31 cellular contexts compared by ENCODE assay signal in the genomic region with DNA sequence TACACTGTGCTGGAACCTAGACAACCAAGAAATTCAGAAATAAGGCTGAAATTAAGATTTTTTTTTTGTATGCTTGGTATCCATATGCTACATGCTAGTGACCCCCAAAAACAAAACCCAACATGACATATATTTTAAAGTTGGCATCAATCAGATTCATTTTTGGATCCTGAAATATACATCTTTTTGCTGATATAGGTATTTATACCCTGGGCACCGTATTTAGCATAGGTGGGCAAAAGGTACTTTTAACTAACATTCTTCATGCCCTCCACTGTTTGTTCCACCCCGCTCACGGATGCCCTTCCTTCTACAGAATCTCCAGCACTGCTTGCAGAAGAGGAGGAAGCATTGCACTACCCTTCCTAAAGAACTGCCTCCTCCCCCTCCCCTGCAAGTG.
"Had no signal": no experiment of that assay in that cellular context is flagged by ENCODE, and none has a peak within 500 bp of the region (broad histone marks: within the 10 kb centered on the region; RNA-seq: fewer than 3 reads in every experiment).

No MANE protein-coding gene starts in this region.

- H3K27ac ChIP-seq: adrenal gland, body of pancreas, cardiac muscle cell, colonic mucosa, epithelial cell of prostate, WERI-Rb-1 had no signal

- H3K9me3 Mint-ChIP-seq: activated CD4-positive, alpha-beta memory T cell treated with anti-CD3 and anti-CD28 coated beads, Interleukin-2, amount 10 ng/mL, durations not matched to agents 7 days and 5 days; activated CD4-positive, alpha-beta T cell treated with anti-CD3 and anti-CD28 coated beads, Interleukin-2, amount 10 ng/mL, durations not matched to agents 7 days and 5 days; activated naive CD4-positive, alpha-beta T cell treated with anti-CD3 and anti-CD28 coated beads for 36 hours; activated naive CD4-positive, alpha-beta T cell treated with anti-CD3 and anti-CD28 coated beads, Interleukin-2, amount 50 U/mL, for 24 hours; activated naive CD8-positive, alpha-beta T cell treated with anti-CD3 and anti-CD28 coated beads for 36 hours; activated naive CD8-positive, alpha-beta T cell treated with anti-CD3 and anti-CD28 coated beads, Interleukin-2, amount 50 U/mL, for 24 hours; activated T-cell treated with anti-CD3 and anti-CD28 coated beads, Interleukin-2, amount 50 U/mL, for 4 hours; activated T-helper 2 cell treated with anti-CD3 and anti-CD28 coated beads, Interferon-gamma antibody, Interleukin-2, Interleukin-4, amounts not matched to agents 10 μg/mL and 5 μg/mL and 100 μg/mL, durations not matched to agents 14 hours and 24 hours and 36 hours; T-helper 2 cell treated with Interferon-gamma antibody and Interleukin-4, amounts not matched to agents 5 μg/mL and 100 μg/mL, for 36 hours had no signal

- H3K27me3 ChIP-seq: adrenal gland, body of pancreas, cardiac muscle cell, colonic mucosa had no signal

- H3K27ac Mint-ChIP-seq: activated CD4-positive, alpha-beta memory T cell treated with anti-CD3 and anti-CD28 coated beads, Interleukin-2, amount 10 ng/mL, durations not matched to agents 7 days and 5 days; activated CD4-positive, alpha-beta T cell treated with anti-CD3 and anti-CD28 coated beads, Interleukin-2, amount 10 ng/mL, durations not matched to agents 7 days and 5 days; activated naive CD4-positive, alpha-beta T cell treated with anti-CD3 and anti-CD28 coated beads for 36 hours; activated naive CD4-positive, alpha-beta T cell treated with anti-CD3 and anti-CD28 coated beads, Interleukin-2, amount 50 U/mL, for 24 hours; activated naive CD8-positive, alpha-beta T cell treated with anti-CD3 and anti-CD28 coated beads for 36 hours; activated naive CD8-positive, alpha-beta T cell treated with anti-CD3 and anti-CD28 coated beads, Interleukin-2, amount 50 U/mL, for 24 hours; activated T-helper 2 cell treated with anti-CD3 and anti-CD28 coated beads, Interferon-gamma antibody, Interleukin-2, Interleukin-4, amounts not matched to agents 10 μg/mL and 5 μg/mL and 100 μg/mL, durations not matched to agents 14 hours and 24 hours and 36 hours; T-helper 17 cell; T-helper 2 cell treated with Interferon-gamma antibody and Interleukin-4, amounts not matched to agents 5 μg/mL and 100 μg/mL, for 36 hours had no signal

- H3K4me3 ChIP-seq: adrenal gland, body of pancreas, cardiac muscle cell, colonic mucosa had no signal

- H3K4me1 Mint-ChIP-seq: activated CD4-positive, alpha-beta memory T cell treated with anti-CD3 and anti-CD28 coated beads, Interleukin-2, amount 10 ng/mL, durations not matched to agents 7 days and 5 days; activated CD4-positive, alpha-beta T cell treated with anti-CD3 and anti-CD28 coated beads, Interleukin-2, amount 10 ng/mL, durations not matched to agents 7 days and 5 days; activated naive CD8-positive, alpha-beta T cell treated with anti-CD3 and anti-CD28 coated beads for 36 hours; activated naive CD8-positive, alpha-beta T cell treated with anti-CD3 and anti-CD28 coated beads, Interleukin-2, amount 50 U/mL, for 24 hours had no signal

- H3K36me3 ChIP-seq: colonic mucosa had no signal

- H3K27me3 Mint-ChIP-seq: activated CD4-positive, alpha-beta memory T cell treated with anti-CD3 and anti-CD28 coated beads, Interleukin-2, amount 10 ng/mL, durations not matched to agents 7 days and 5 days; activated CD4-positive, alpha-beta T cell treated with anti-CD3 and anti-CD28 coated beads, Interleukin-2, amount 10 ng/mL, durations not matched to agents 7 days and 5 days; activated naive CD4-positive, alpha-beta T cell treated with anti-CD3 and anti-CD28 coated beads, Interleukin-2, amount 50 U/mL, for 24 hours; activated naive CD8-positive, alpha-beta T cell treated with anti-CD3 and anti-CD28 coated beads for 36 hours; activated naive CD8-positive, alpha-beta T cell treated with anti-CD3 and anti-CD28 coated beads, Interleukin-2, amount 50 U/mL, for 24 hours; T-helper 17 cell had no signal

- ATAC-seq: activated naive CD8-positive, alpha-beta T cell treated with anti-CD3 and anti-CD28 coated beads, Interleukin-2, amount 50 U/mL, for 24 hours; activated T-cell treated with anti-CD3 and anti-CD28 coated beads, Interleukin-2, amount 50 U/mL, for 4 hours; body of pancreas; T-helper 17 cell had no signal

- DNase-seq: activated CD4-positive, alpha-beta memory T cell treated with anti-CD3 and anti-CD28 coated beads, Interleukin-2, amount 10 ng/mL, durations not matched to agents 7 days and 5 days; activated CD4-positive, alpha-beta T cell treated with anti-CD3 and anti-CD28 coated beads for 1 hour; activated CD4-positive, alpha-beta T cell treated with anti-CD3 and anti-CD28 coated beads for 4 hours; activated CD4-positive, alpha-beta T cell treated with anti-CD3 and anti-CD28 coated beads, Interleukin-2, amount 10 ng/mL, durations not matched to agents 7 days and 5 days; activated CD4-positive, alpha-beta T cell treated with anti-CD3 and anti-CD28 coated beads, Interleukin-2, amount 50 U/mL, for 4 hours; activated CD8-positive, alpha-beta memory T cell treated with anti-CD3 and anti-CD28 coated beads, Interleukin-2, amount 50 U/mL, for 48 hours; activated effector memory CD4-positive, alpha-beta T cell treated with anti-CD3 and anti-CD28 coated beads, Interleukin-2, amount 50 U/mL, for 16 hours; activated naive CD4-positive, alpha-beta T cell treated with anti-CD3 and anti-CD28 coated beads for 36 hours; activated naive CD8-positive, alpha-beta T cell treated with anti-CD3 and anti-CD28 coated beads for 36 hours; activated naive CD8-positive, alpha-beta T cell treated with anti-CD3 and anti-CD28 coated beads, Interleukin-2, amount 50 U/mL, for 24 hours; activated T-cell treated with anti-CD3 and anti-CD28 coated beads for 4 hours; activated T-cell treated with anti-CD3 and anti-CD28 coated beads, Interleukin-2, amount 50 U/mL, for 4 hours; adrenal gland; amygdala; aorta; body of pancreas; central memory CD4-positive, alpha-beta T cell; cerebellar nuclear complex; colonic mucosa; effector CD8-positive, alpha-beta T cell; foreskin fibroblast; head of caudate nucleus; T-helper 1 cell; T-helper 17 cell; T1000; WERI-Rb-1 had no signal

- H3K4me3 Mint-ChIP-seq: activated CD4-positive, alpha-beta memory T cell treated with anti-CD3 and anti-CD28 coated beads, Interleukin-2, amount 10 ng/mL, durations not matched to agents 7 days and 5 days; activated CD4-positive, alpha-beta T cell treated with anti-CD3 and anti-CD28 coated beads, Interleukin-2, amount 10 ng/mL, durations not matched to agents 7 days and 5 days; activated naive CD4-positive, alpha-beta T cell treated with anti-CD3 and anti-CD28 coated beads for 36 hours; activated naive CD4-positive, alpha-beta T cell treated with anti-CD3 and anti-CD28 coated beads, Interleukin-2, amount 50 U/mL, for 24 hours; activated naive CD8-positive, alpha-beta T cell treated with anti-CD3 and anti-CD28 coated beads for 36 hours; activated naive CD8-positive, alpha-beta T cell treated with anti-CD3 and anti-CD28 coated beads, Interleukin-2, amount 50 U/mL, for 24 hours; activated T-cell treated with anti-CD3 and anti-CD28 coated beads, Interleukin-2, amount 50 U/mL, for 4 hours; T-helper 17 cell; T-helper 2 cell treated with Interferon-gamma antibody and Interleukin-4, amounts not matched to agents 5 μg/mL and 100 μg/mL, for 36 hours had no signal

- H3K9me3 ChIP-seq: body of pancreas, colonic mucosa had no signal

- H3K4me1 ChIP-seq: adrenal gland, body of pancreas, colonic mucosa had no signal
